ENCODE assay signal across 8 cellular contexts in genomic region chr19:44570984-44571684, GRCh38. TPM values are rescaled to one million over a fixed set of nuclear protein-coding genes. Genes with fewer than 3 reads are reported as not detected.
DNase-seq lines count a peak whose midpoint lies in the region; ATAC-seq, FAIRE-seq and TF ChIP-seq lines count a peak whose summit lies in the region.

No MANE protein-coding gene starts in this region.

- WGBS in liver, result 18% methylated on average over 13 of the region's 13 CpGs

- H3K36me3 ChIP-seq in liver (ENCODE audit: control insufficient read depth in 4 of 4, insufficient read depth in 3 of 4, low read depth in 1 of 4, low read length in 3 of 4), result no peaks in the 10 kb centered on the region

- peak; percentile 83 to 88 for TF ChIP-seq RAD21 in liver (IDR thresholded peaks at IDR 0.05)

- no peak overlapping the region for H3K27ac ChIP-seq in liver (ENCODE audit: low read depth in 1 of 2, low read length in 2 of 2)

- H3K4me1 ChIP-seq in liver (ENCODE audit: control insufficient read depth in 4 of 4, insufficient read depth in 4 of 4, low read length in 3 of 4), result peaks cover 7 to 16% (median 13%) of the 10 kb centered on the region in 4 donors

- DNase-seq in stimulated activated naive CD4-positive, alpha-beta T cell (lab: John Stamatoyannopoulos, UW), result peak in 4 of 6 experiments; percentile 14 to 61 (median 32)
- no peak for DNase-seq in stimulated activated naive CD4-positive, alpha-beta T cell treated with Interleukin-2 at 50 U/mL for 16 hours (lab: John Stamatoyannopoulos, UW)
- DNase-seq in NCI-H2081 (lab: John Stamatoyannopoulos, UW), result peak; percentile 52 to 66
- DNase-seq in dermis blood vessel endothelial cell, result peak; percentile 91
- DNase-seq in stimulated activated CD4-positive, alpha-beta T cell treated with anti-CD3 and anti-CD28 coated beads, TNF-alpha, amount 100 ng/mL, for 24 hours (ENCODE audit: low read depth in 3 of 3), result peak in 2 of 3 experiments; percentile 31 to 34

- H3K9ac ChIP-seq in liver (ENCODE audit: low read depth in 1 of 2, low read length in 2 of 2), result no peak overlapping the region

- FAIRE-seq in TTC549 (lab: Jason Lieb, UNC), result peak; percentile 93

- peak overlapping the region in 2 of 3 donors; percentile 10 to 36 for H3K4me3 ChIP-seq in liver (ENCODE audit: low read depth in 1 of 3, low read length in 3 of 3)

- no peaks in the 10 kb centered on the region for H3K9me3 ChIP-seq in liver (ENCODE audit: control insufficient read depth in 4 of 4, low read length in 3 of 4)

- peak; percentile 75 for TF ChIP-seq CTCF in liver (IDR thresholded peaks at IDR 0.05; ENCODE audit: low read depth, low read length, missing input control)

- no peak for ATAC-seq in HG03175 (IDR thresholded peaks at IDR 0.05; ENCODE audit: unreplicated experiment)

- H3K27me3 ChIP-seq in liver (ENCODE audit: control insufficient read depth in 4 of 4, insufficient read depth in 4 of 4, low read length in 3 of 4), result no peaks in the 10 kb centered on the region

TF ChIP-seq in liver, 16 proteins besides CTCF, POLR2A, EP300 and RAD21:
- TF ChIP-seq HNF4A (conservative IDR thresholded peaks at IDR 0.05), result peak; percentile 63 to 64
- peak in 1 of 2 donors; percentile 56 for TF ChIP-seq RXRA (IDR thresholded peaks at IDR 0.05)
- peak; percentile 71 for TF ChIP-seq SP1 (IDR thresholded peaks at IDR 0.05)
- TF ChIP-seq MAX (IDR thresholded peaks at IDR 0.05), result peak; percentile 11
- TF ChIP-seq REST (IDR thresholded peaks at IDR 0.05), result no peak
- peak; percentile 81 for TF ChIP-seq YY1 (IDR thresholded peaks at IDR 0.05)
- no peak for TF ChIP-seq TAF1 (conservative IDR thresholded peaks at IDR 0.05)
- no peak for TF ChIP-seq HNF4G (IDR thresholded peaks at IDR 0.05)
- TF ChIP-seq NR2F2 (IDR thresholded peaks at IDR 0.05), result no peak
- TF ChIP-seq EGR1 (IDR thresholded peaks at IDR 0.05; ENCODE audit: low read depth in 2 of 2), result no peak
- no peak for TF ChIP-seq ZBTB33 (IDR thresholded peaks at IDR 0.05)
- TF ChIP-seq FOXA2 (IDR thresholded peaks at IDR 0.05), result no peak
- no peak for TF ChIP-seq FOXA1 (IDR thresholded peaks at IDR 0.05)
- no peak for TF ChIP-seq ATF3 (IDR thresholded peaks at IDR 0.05)
- no peak for TF ChIP-seq JUND (IDR thresholded peaks at IDR 0.05)
- no peak for TF ChIP-seq GABPA (IDR thresholded peaks at IDR 0.05 in 1 of 2, conservative IDR thresholded peaks at IDR 0.05 in 1 of 2)

RNA-seq across cellular contexts. Expression of gene CEACAM20, which starts 41.7 kb away (rescaled TPM):
- total RNA-seq in dermis blood vessel endothelial cell (0.05 TPM in 1 of 2 replicates, not detected in the other), liver (under 1 TPM; 0.09 to 0.25 TPM)
- not detected for polyA plus RNA-seq in liver

RNA-seq across cellular contexts. Expression of gene IGSF23, which starts 42.2 kb away (rescaled TPM):
- total RNA-seq in dermis blood vessel endothelial cell (not detected in 2 replicates), liver (1 to 10 TPM in 1 of 2 donors, under 1 TPM in 1; 0.47 to 2.8 TPM)
- polyA plus RNA-seq in liver, result 10 to 100 TPM in 1 of 2 donors, 1 to 10 TPM in 1; 3.9 to 11.4 TPM
